ENCODE assay signal across 2 cellular contexts in genomic region chr11:97743205-97743742, GRCh38.
TF ChIP-seq lines count a peak whose summit lies in the region.

No MANE protein-coding gene starts in this region.

TF ChIP-seq in GM23338, 12 proteins besides CTCF, POLR2A, EP300 and RAD21 (continued from another document):
- no peak for TF ChIP-seq REST (IDR thresholded peaks at IDR 0.05; ENCODE audit: unreplicated experiment)
- no peak for TF ChIP-seq ZNF331 (CRISPR knock-in tag; IDR thresholded peaks at IDR 0.05; ENCODE audit: low read depth)
- TF ChIP-seq POLR2AphosphoS5 (IDR thresholded peaks at IDR 0.05; ENCODE audit: low read depth), result no peak
- no peak for TF ChIP-seq JUNB (IDR thresholded peaks at IDR 0.05; ENCODE audit: unreplicated experiment)
- TF ChIP-seq CREB1 (CRISPR knock-in tag; IDR thresholded peaks at IDR 0.05; ENCODE audit: low read depth), result no peak
- TF ChIP-seq ZNF462 (CRISPR knock-in tag; IDR thresholded peaks at IDR 0.05), result no peak
- TF ChIP-seq ZNF114 (CRISPR knock-in tag; IDR thresholded peaks at IDR 0.05), result no peak
TF ChIP-seq in GM23338: peak in this region for 0.

TF ChIP-seq in GM12878, 131 proteins besides CTCF, POLR2A, EP300 and RAD21 (continued from another document):
- TF ChIP-seq ATF3 (IDR thresholded peaks at IDR 0.05; ENCODE audit: borderline replicate concordance, extremely low read depth, low read depth, low read length), result no peak
TF ChIP-seq in GM12878: peak in this region for 2.
